Comparison of ENCODE assay signal across 19 cellular contexts in the genomic region with DNA sequence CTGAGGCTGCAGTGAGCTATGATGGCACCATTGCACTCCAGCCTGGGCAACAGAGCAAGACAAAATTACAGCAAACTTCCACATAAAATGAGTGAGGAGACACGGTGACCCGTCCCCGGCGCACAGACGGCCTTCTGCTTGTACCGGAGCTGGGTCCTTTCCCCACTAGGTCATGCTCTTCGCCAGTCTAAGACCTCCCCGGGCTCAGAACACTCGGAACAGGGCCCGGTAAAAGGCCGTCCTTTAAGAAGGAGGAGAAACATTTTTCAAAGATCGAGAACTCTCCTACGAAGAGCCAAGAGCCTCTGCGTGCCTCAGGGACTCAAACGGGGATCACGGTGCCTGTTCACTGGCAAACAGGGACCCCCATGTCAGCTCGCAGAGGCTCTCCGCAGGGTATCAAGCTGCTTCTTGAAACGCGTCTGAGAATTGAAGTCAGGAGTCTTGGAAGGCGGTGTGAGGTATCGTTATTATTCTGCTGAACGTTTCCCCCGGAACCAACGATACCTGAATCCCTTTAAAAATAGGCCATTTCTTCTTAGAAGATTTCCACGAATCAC. TPM values are rescaled to one million over a fixed set of nuclear protein-coding genes. Genes with fewer than 3 reads are reported as not detected.
"Had no signal": no experiment of that assay in that cellular context is flagged by ENCODE, and none has a peak within 500 bp of the region (broad histone marks: within the 10 kb centered on the region; RNA-seq: fewer than 3 reads in every experiment).

No MANE protein-coding gene starts in this region.

- H3K4me3 Mint-ChIP-seq: activated CD4-positive, alpha-beta T cell treated with anti-CD3 and anti-CD28 coated beads, Interleukin-2, amount 10 ng/mL, durations not matched to agents 24 days and 14 days; memory B cell had no signal

- H3K27me3 ChIP-seq: ascending aorta, tibial artery had no signal

- DNase-seq: activated CD4-positive, alpha-beta T cell treated with anti-CD3 and anti-CD28 coated beads, Interleukin-2, amount 10 ng/mL, durations not matched to agents 24 days and 14 days; activated CD4-positive, CD25-positive, alpha-beta regulatory T cell; activated naive CD4-positive, alpha-beta T cell; cortex of kidney; heart right ventricle; mucosa of descending colon; naive B cell; stimulated activated CD4-positive, alpha-beta T cell treated with anti-CD3 and anti-CD28 coated beads, Interleukin-4, amount 100 ng/mL, for 4 hours; stimulated activated naive CD4-positive, alpha-beta T cell; substantia nigra; T-helper 2 cell; tibial artery had no signal

- H3K4me3 ChIP-seq: ascending aorta, gastroesophageal sphincter, heart right ventricle, mucosa of descending colon, smooth muscle cell, tibial artery had no signal

- H3K27ac ChIP-seq: ascending aorta, gastroesophageal sphincter, heart right ventricle, parathyroid adenoma, tibial artery had no signal

- H3K9me3 Mint-ChIP-seq: activated CD4-positive, alpha-beta T cell treated with anti-CD3 and anti-CD28 coated beads, Interleukin-2, amount 10 ng/mL, durations not matched to agents 24 days and 14 days; memory B cell had no signal

- ATAC-seq: gastroesophageal sphincter, heart right ventricle, mucosa of descending colon, sciatic nerve had no signal

- H3K27ac Mint-ChIP-seq: activated CD4-positive, alpha-beta T cell treated with anti-CD3 and anti-CD28 coated beads, Interleukin-2, amount 10 ng/mL, durations not matched to agents 24 days and 14 days; memory B cell had no signal

- H3K9me3 ChIP-seq: ascending aorta, gastroesophageal sphincter, heart right ventricle, mucosa of descending colon, tibial artery had no signal

- H3K4me1 ChIP-seq: ascending aorta, gastroesophageal sphincter, heart right ventricle, parathyroid adenoma, tibial artery had no signal

- H3K36me3 ChIP-seq: ascending aorta, gastroesophageal sphincter, heart right ventricle, tibial artery had no signal

- H3K27me3 Mint-ChIP-seq: activated CD4-positive, alpha-beta T cell treated with anti-CD3 and anti-CD28 coated beads, Interleukin-2, amount 10 ng/mL, durations not matched to agents 24 days and 14 days; memory B cell; naive B cell had no signal

RNA-seq across cellular contexts. Expression of a gene that starts 9.0 kb away (rescaled TPM):
- total RNA-seq: SK-MEL-5 had no signal
